8 cellular contexts compared by ENCODE assay signal in the genomic region with DNA sequence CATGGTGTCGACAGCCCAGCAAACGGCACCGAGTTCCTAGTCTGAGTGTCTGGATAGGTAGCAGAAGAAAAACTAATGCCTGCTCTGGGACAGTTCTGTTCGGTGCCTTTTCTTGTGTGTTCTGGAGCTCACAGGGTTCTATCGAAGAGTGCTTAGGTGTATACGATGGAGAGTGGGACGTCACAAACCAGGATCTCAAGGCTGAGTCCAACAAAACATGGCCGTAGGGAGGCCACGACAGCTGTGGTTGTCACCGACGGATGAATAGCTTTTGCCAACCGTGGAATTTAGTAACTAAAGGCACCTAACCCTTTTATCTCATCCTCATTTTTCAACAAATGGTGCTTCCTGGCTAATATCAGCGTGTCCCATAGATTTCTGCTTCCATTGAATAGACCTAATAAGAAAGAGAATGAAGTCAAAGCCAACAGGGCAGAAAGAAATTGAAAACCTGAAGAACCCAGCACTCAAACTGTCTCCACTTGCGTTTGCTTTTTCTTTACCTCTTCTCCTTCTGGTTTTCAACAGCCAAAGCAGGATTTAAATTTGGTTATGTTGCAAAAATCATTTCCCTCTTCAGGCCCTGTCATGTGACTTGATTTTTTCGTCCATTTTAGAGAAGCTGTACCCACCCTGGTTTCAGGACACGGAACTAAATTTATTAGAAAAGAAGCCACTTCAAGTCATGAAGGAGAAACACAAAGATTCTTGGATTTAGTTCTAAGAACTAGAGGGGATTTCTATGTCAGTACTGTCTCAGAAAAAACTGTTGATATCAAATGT. TPM values are rescaled to one million over a fixed set of nuclear protein-coding genes. Genes with fewer than 3 reads are reported as not detected.
DNase-seq lines count a peak whose midpoint lies in the region; ATAC-seq, FAIRE-seq and TF ChIP-seq lines count a peak whose summit lies in the region.

No MANE protein-coding gene starts in this region.

- H3K4me1 ChIP-seq in Karpas-422 (ENCODE audit: low read length) (peaks cover 20% of the 10 kb centered on the region), K562 (replicated peaks in 1 of 2; ENCODE audit: control insufficient read depth in 2 of 2, insufficient read depth in 2 of 2, low read length in 2 of 2) (peaks cover 0 to 21% of the 10 kb centered on the region in 2 experiments; a peak in 2 of 5 replicates), urinary bladder (ENCODE audit: insufficient read depth) (peaks cover 2% of the 10 kb centered on the region)

- no peaks in the 10 kb centered on the region for H3K79me2 ChIP-seq in Karpas-422 (ENCODE audit: low read length)
- peaks cover 18% of the 10 kb centered on the region for H3K79me2 ChIP-seq in K562 (ENCODE audit: control insufficient read depth, insufficient read depth, low read length)

- H3K4me2 ChIP-seq in Karpas-422 (ENCODE audit: low read depth, low read length, poor library complexity, severe bottlenecking) (peak overlapping the region; percentile 95), K562 (ENCODE audit: insufficient read depth, low read length) (peak overlapping the region; percentile 98)

- H3K36me3 Mint-ChIP-seq in memory B cell: peaks cover 7% of the 10 kb centered on the region

- H3K27ac ChIP-seq in Karpas-422 (ENCODE audit: low read length): no peak overlapping the region
- peak overlapping the region; percentile 61 for H3K27ac ChIP-seq in K562 (ENCODE audit: extremely low read depth, low read depth, low read length)
- no peak overlapping the region for H3K27ac ChIP-seq in urinary bladder (ENCODE audit: low read depth)

- H3K4me1 Mint-ChIP-seq in memory B cell: peaks cover 12% of the 10 kb centered on the region

- peak overlapping the region; percentile 82 for H3K9ac ChIP-seq in Karpas-422 (ENCODE audit: low read length)
- peak overlapping the region; percentile 79 to 95 for H3K9ac ChIP-seq in K562 (ENCODE audit: insufficient read depth in 1 of 2, low read depth in 2 of 2, low read length in 2 of 2)

- H3K4me3 Mint-ChIP-seq in memory B cell: peak overlapping the region; percentile 97

- no peak for TF ChIP-seq RAD21 in K562 (CRISPR knock-in tag; conservative IDR thresholded peaks at IDR 0.05 in 1 of 2, IDR thresholded peaks at IDR 0.05 in 1 of 2)

- H4K20me1 ChIP-seq in Karpas-422 (ENCODE audit: insufficient read depth, low read depth, low read length) (0 out of 2 replicates have a peak, but pooled peaks cover 2% of the 10 kb centered on the region), K562 (replicated peaks; ENCODE audit: control insufficient read depth, insufficient read depth, low read length) (no peaks in the 10 kb centered on the region)

- peak; percentile 92 for FAIRE-seq in K562 (lab: Jason Lieb, UNC)

- H3K9me2 ChIP-seq in Karpas-422 (replicated peaks; ENCODE audit: insufficient read depth, low read length): no peaks in the 10 kb centered on the region

- peak overlapping the region; percentile 95 for H3K4me3 ChIP-seq in Karpas-422 (ENCODE audit: low read length)
- peak overlapping the region; percentile 85 for H3K4me3 ChIP-seq in K562
- peak overlapping the region; percentile 81 for H3K4me3 ChIP-seq in urinary bladder (ENCODE audit: low read depth, low read length)

- no peaks in the 10 kb centered on the region for H3K27me3 ChIP-seq in Karpas-422 (ENCODE audit: low read length)
- H3K27me3 ChIP-seq in K562 (ENCODE audit: control insufficient read depth in 2 of 2, insufficient read depth in 2 of 2, low read length in 2 of 2): no peaks in the 10 kb centered on the region

- H2AFZ ChIP-seq in Karpas-422 (ENCODE audit: low read length): peak overlapping the region; percentile 95; the same call in 1 of the 2 replicates
- peak overlapping the region; percentile 95 for H2AFZ ChIP-seq in K562 (ENCODE audit: low read depth, low read length)

- H3K27ac Mint-ChIP-seq in memory B cell: peak overlapping the region; percentile 83

- WGBS in K562 (ENCODE audit: insufficient coverage, low coverage, missing lambda C conversion rate): 9% methylated on average over 16 of the region's 16 CpGs
- WGBS in urinary bladder: 14% methylated on average over 16 of the region's 16 CpGs

- no peak for TF ChIP-seq EP300 in K562 (IDR thresholded peaks at IDR 0.05; ENCODE audit: low read length)

- in situ Hi-C loops in K562 (cut with MboI): no loop called here

- TF ChIP-seq POLR2A in K562 (conservative IDR thresholded peaks at IDR 0.05): no peak

- POLR2A ChIA-PET in K562 (lab: Yijun Ruan, JAX): interaction anchor here (0.6 to 2.8 kb wide), 8 partner anchors 10 to 64 kb away, joined by 3 to 14 read pairs (median 3); no protein-coding TSS in a partner anchor

- ATAC-seq in K562 (peak; percentile 5; the same call in 2 of the 3 replicates), memory B cell (ENCODE audit: low read depth) (no peak), GM18498 (IDR thresholded peaks at IDR 0.05; ENCODE audit: unreplicated experiment) (no peak)

- no peak for TF ChIP-seq CTCF in K562 (IDR thresholded peaks at IDR 0.05 in 2 of 3, conservative IDR thresholded peaks at IDR 0.05 in 1 of 3; ENCODE audit: insufficient read depth in 2 of 3, low read depth in 1 of 3, low read length in 3 of 3)

- no peaks in the 10 kb centered on the region for H3K27me3 Mint-ChIP-seq in memory B cell

- H3K36me3 ChIP-seq in Karpas-422 (ENCODE audit: insufficient read depth, low read length): peaks cover 8% of the 10 kb centered on the region; the same call in 1 of the 2 replicates
- H3K36me3 ChIP-seq in K562 (ENCODE audit: control insufficient read depth, insufficient read depth, low read length): peaks cover 13% of the 10 kb centered on the region; the same call in 2 of the 3 replicates
- no peaks in the 10 kb centered on the region for H3K36me3 ChIP-seq in urinary bladder (ENCODE audit: insufficient read depth)

- DNase-seq in NOMO-1 (lab: John Stamatoyannopoulos, UW; ENCODE audit: unreplicated experiment in 2 of 2): peak; percentile 10 to 68
- DNase-seq in NOMO-1 treated with dmso at 0.1 percent for 144 hours (lab: John Stamatoyannopoulos, UW; ENCODE audit: unreplicated experiment): no peak
- no peak for DNase-seq in Karpas-422
- no peak for DNase-seq in K562 (ENCODE audit: extremely low read depth in 1 of 4, low spot score in 3 of 4)
- DNase-seq in memory B cell (ENCODE audit: low spot score in 2 of 2): no peak
- no peak for DNase-seq in GOT3 (lab: John Stamatoyannopoulos, UW)

- intact Hi-C loops in K562 (cut with micrococcal nuclease): loop anchor here (5.0 kb wide), 2 partner anchors 41 to 44 kb away; a partner anchor contains a TSS

- CTCF ChIA-PET in K562 (lab: Yijun Ruan, JAX; ENCODE audit: low intra/inter-chr PET ratio): no interaction called here

- BruUV-seq in K562 (replicated peaks; lab: Mats Ljungman, UMichigan): TSS peak; percentile 82

- H3K9me1 ChIP-seq in K562 (ENCODE audit: control insufficient read depth, insufficient read depth, low read length): no peaks in the 10 kb centered on the region

- H3K9me3 ChIP-seq in Karpas-422 (ENCODE audit: low read length) (no peaks in the 10 kb centered on the region), K562 (replicated peaks; ENCODE audit: control insufficient read depth, insufficient read depth, low read depth, low read length) (no peaks in the 10 kb centered on the region)

- H3K9me3 Mint-ChIP-seq in memory B cell: no peaks in the 10 kb centered on the region

TF ChIP-seq in K562, 482 proteins besides CTCF, POLR2A, EP300 and RAD21 (continues in another document):
- TF ChIP-seq NCOA6 (IDR thresholded peaks at IDR 0.05) (peak; percentile 75), LCOR (CRISPR knock-in tag; IDR thresholded peaks at IDR 0.05) (no peak), SMARCA4 (IDR thresholded peaks at IDR 0.05) (peak; percentile 3)

RNA-seq across cellular contexts. Expression of a gene that starts 0.8 kb away (rescaled TPM):
- total RNA-seq in Karpas-422 (2014; rRNA removed; shearing (Covaris generic); ENCODE audit: low replicate concordance): 2.6 and 6.0 TPM in 2 replicates
- 17.4 and 48.9 TPM in 2 replicates for total RNA-seq in K562 (2011; cell fraction: chromatin; rRNA removed; ENCODE audit: low replicate concordance)
- 5.7 and 7.5 TPM in 2 replicates for total RNA-seq in K562 (2011; cell fraction: nucleolus; rRNA removed)
- total RNA-seq in K562 (2011; cell fraction: nucleoplasm; rRNA removed): 14.5 and 20.2 TPM in 2 replicates
- 2.5 and 3.3 TPM in 2 replicates for total RNA-seq in K562 (2014; rRNA removed)
- total RNA-seq in K562 (2014; rRNA removed; fragmentation: Illumina TruSeq; extraction: Trizol): 5.6 and 6.8 TPM in 2 replicates
- total RNA-seq in K562 (2015; rRNA removed; fragmentation: Illumina TruSeq; extraction: Trizol): 4.2 TPM in 2 replicates
- total RNA-seq in K562 (2021): 9.9 and 11.2 TPM in 2 replicates
- 5.7 and 6.1 TPM in 2 replicates for polyA plus RNA-seq in K562 (2011; rRNA removed)
- 3.9 and 4.4 TPM in 2 replicates for polyA plus RNA-seq in K562 (2011; cell fraction: cytosol; rRNA removed)
- polyA plus RNA-seq in K562 (2011; cell fraction: nucleus; rRNA removed): 15.5 and 30.4 TPM in 2 replicates
- 6.1 and 7.1 TPM in 2 replicates for polyA plus RNA-seq in K562 (2012)
- 10.6 and 11.6 TPM in 2 replicates for polyA plus RNA-seq in K562 (2014; fragmentation: Illumina TruSeq; extraction: Trizol)
- polyA plus RNA-seq in K562 (2014; fragmentation: Nextera tagmentation; extraction: Ambion mirVana): 1 to 10 TPM; 2.4 to 2.6 TPM
- polyA plus RNA-seq in K562 (2014; rRNA removed): 4.0 and 5.8 TPM in 2 replicates
- 19.5 and 21.7 TPM in 2 replicates for polyA minus RNA-seq in K562 (2011; rRNA and poly(A)+ RNA removed)
- polyA minus RNA-seq in K562 (2011; cell fraction: cytosol; rRNA and poly(A)+ RNA removed): 5.2 and 5.6 TPM in 2 replicates
- 12.1 and 15.7 TPM in 2 replicates for polyA minus RNA-seq in K562 (2011; cell fraction: nucleus; rRNA and poly(A)+ RNA removed)
- total RNA-seq in urinary bladder: 11.1 TPM
- 7.3 TPM for polyA plus RNA-seq in urinary bladder

RNA-seq across cellular contexts. Expression of a gene that starts 42.9 kb away (rescaled TPM):
- total RNA-seq in Karpas-422 (2014; rRNA removed; shearing (Covaris generic); ENCODE audit: low replicate concordance): 58.5 and 87.7 TPM in 2 replicates
- 56.8 and 279 TPM in 2 replicates for total RNA-seq in K562 (2011; cell fraction: chromatin; rRNA removed; ENCODE audit: low replicate concordance)
- 27.0 and 48.0 TPM in 2 replicates for total RNA-seq in K562 (2011; cell fraction: nucleolus; rRNA removed)
- 80.9 and 120 TPM in 2 replicates for total RNA-seq in K562 (2011; cell fraction: nucleoplasm; rRNA removed)
- total RNA-seq in K562 (2014; rRNA removed): 49.3 and 56.3 TPM in 2 replicates
- total RNA-seq in K562 (2014; rRNA removed; fragmentation: Illumina TruSeq; extraction: Trizol): 67.9 and 76.8 TPM in 2 replicates
- total RNA-seq in K562 (2015; rRNA removed; fragmentation: Illumina TruSeq; extraction: Trizol): 65.2 and 73.7 TPM in 2 replicates
- total RNA-seq in K562 (2021): 52.6 and 58.7 TPM in 2 replicates
- polyA plus RNA-seq in K562 (2011; rRNA removed): 59.6 and 72.0 TPM in 2 replicates
- 5.9 and 12.1 TPM in 2 replicates for polyA plus RNA-seq in K562 (2011; cell fraction: cytosol; rRNA removed)
- polyA plus RNA-seq in K562 (2011; cell fraction: nucleus; rRNA removed): 192 and 235 TPM in 2 replicates
- polyA plus RNA-seq in K562 (2012): 28.0 and 41.4 TPM in 2 replicates
- 45.1 and 50.3 TPM in 2 replicates for polyA plus RNA-seq in K562 (2014; fragmentation: Illumina TruSeq; extraction: Trizol)
- 10 to 100 TPM; 16.4 to 17.4 TPM for polyA plus RNA-seq in K562 (2014; fragmentation: Nextera tagmentation; extraction: Ambion mirVana)
- 48.7 and 53.8 TPM in 2 replicates for polyA plus RNA-seq in K562 (2014; rRNA removed)
- 70.0 and 79.9 TPM in 2 replicates for polyA minus RNA-seq in K562 (2011; rRNA and poly(A)+ RNA removed)
- 16.4 and 23.8 TPM in 2 replicates for polyA minus RNA-seq in K562 (2011; cell fraction: cytosol; rRNA and poly(A)+ RNA removed)
- 102 and 171 TPM in 2 replicates for polyA minus RNA-seq in K562 (2011; cell fraction: nucleus; rRNA and poly(A)+ RNA removed)
- 95.3 TPM for total RNA-seq in urinary bladder
- polyA plus RNA-seq in urinary bladder: 21.2 TPM

Comparison
In these comparisons a context has a peak if more than half of its experiments do, and no peak if none do; other contexts are left out.
1. DNase-seq: peak in NOMO-1 (2 of 2); none in NOMO-1 treated with dmso at 0.1 percent for 144 hours (single experiment), Karpas-422 (single experiment), K562 (0 of 4), memory B cell (0 of 2) and GOT3 (single experiment).
2. Peak in every context shown above with its lines, with median percentiles within 50 percentile points of each other: H3K4me3 ChIP-seq.